15 cellular contexts compared by ENCODE assay signal in genomic region chr1:117020526-117021156, GRCh38. TPM values are rescaled to one million over a fixed set of nuclear protein-coding genes. Genes with fewer than 3 reads are reported as not detected.
A peak's percentile ranks its signal among the peaks of the same experiment; 100 is the strongest.
DNase-seq lines count a peak whose midpoint lies in the region; ATAC-seq and TF ChIP-seq lines count a peak whose summit lies in the region.
"Had no signal": no experiment of that assay in that cellular context is flagged by ENCODE, and none has a peak within 500 bp of the region (broad histone marks: within the 10 kb centered on the region; RNA-seq: fewer than 3 reads in every experiment).

No MANE protein-coding gene starts in this region.

- 62% methylated on average over 1 of the region's 1 CpG for WGBS in esophagus muscularis mucosa
- 23% methylated on average over 1 of the region's 1 CpG for WGBS in prostate gland

- intact Hi-C loops in left cardiac atrium (cut with DNase I) (no loop called here), Right ventricle myocardium inferior (cut with DNase I) (no loop called here), esophagus muscularis mucosa (cut with DNase I) (no loop called here), prostate gland (cut with DNase I) (no loop called here)

- ATAC-seq in left cardiac atrium, result peak; percentile 36 to 50
- ATAC-seq in Right ventricle myocardium inferior, result no peak
- no peak for ATAC-seq in HG02981 (IDR thresholded peaks at IDR 0.05; ENCODE audit: unreplicated experiment)
- ATAC-seq in activated T-helper 17 cell treated with anti-CD3 and anti-CD28 coated beads, Interleukin-2, amount 50 U/mL, for 72 hours (replicated peaks), result no peak

- H3K27me3 ChIP-seq in esophagus muscularis mucosa, result no peaks in the 10 kb centered on the region
- H3K27me3 ChIP-seq in prostate gland (replicated peaks; ENCODE audit: insufficient read depth), result no peaks in the 10 kb centered on the region
- H3K27me3 ChIP-seq: BE2C had no signal

- no peak for TF ChIP-seq CTCF in esophagus muscularis mucosa (IDR thresholded peaks at IDR 0.05)
- no peak for TF ChIP-seq CTCF in prostate gland (IDR thresholded peaks at IDR 0.05)

- DNase-seq in left cardiac atrium, result no peak
- DNase-seq in Right ventricle myocardium inferior (ENCODE audit: missing footprints), result no peak
- DNase-seq in esophagus muscularis mucosa (ENCODE audit: extremely low spot score), result peak; percentile 66
- peak; percentile 85 for DNase-seq in pons (ENCODE audit: low spot score)
- no peak for DNase-seq in prostate gland (ENCODE audit: low spot score)
- DNase-seq: BE2C; CD4-positive, CD25-positive, alpha-beta regulatory T cell; CD8-positive, alpha-beta memory T cell; COR-L47; DMS 273 treated with DMSO at 0.1 percent for 48 hours; GM23248 had no signal

- no peak for TF ChIP-seq POLR2A in esophagus muscularis mucosa (IDR thresholded peaks at IDR 0.05; ENCODE audit: low read depth)
- TF ChIP-seq POLR2A in prostate gland (IDR thresholded peaks at IDR 0.05), result no peak

- no peak overlapping the region for H3K27ac Mint-ChIP-seq in activated T-helper 17 cell treated with anti-CD3 and anti-CD28 coated beads, Interleukin-2, amount 50 U/mL, for 72 hours
- H3K27ac Mint-ChIP-seq: CD8-positive, alpha-beta memory T cell had no signal

- no peaks in the 10 kb centered on the region for H3K36me3 Mint-ChIP-seq in activated T-helper 17 cell treated with anti-CD3 and anti-CD28 coated beads, Interleukin-2, amount 50 U/mL, for 72 hours (ENCODE audit: low read depth)

- H3K4me1 Mint-ChIP-seq in activated T-helper 17 cell treated with anti-CD3 and anti-CD28 coated beads, Interleukin-2, amount 50 U/mL, for 72 hours, result no peaks in the 10 kb centered on the region
- H3K4me1 Mint-ChIP-seq: CD8-positive, alpha-beta memory T cell had no signal

- no peak for TF ChIP-seq EP300 in esophagus muscularis mucosa (IDR thresholded peaks at IDR 0.05)

- no peaks in the 10 kb centered on the region for H3K4me1 ChIP-seq in esophagus muscularis mucosa
- H3K4me1 ChIP-seq in prostate gland (replicated peaks), result no peaks in the 10 kb centered on the region
- H3K4me1 ChIP-seq: BE2C had no signal

- H3K4me3 ChIP-seq in esophagus muscularis mucosa, result no peak overlapping the region
- H3K4me3 ChIP-seq in prostate gland, result no peak overlapping the region
- H3K4me3 ChIP-seq: GM23248, HAP-1 had no signal

- no peaks in the 10 kb centered on the region for H3K27me3 Mint-ChIP-seq in activated T-helper 17 cell treated with anti-CD3 and anti-CD28 coated beads, Interleukin-2, amount 50 U/mL, for 72 hours
- H3K27me3 Mint-ChIP-seq: CD4-positive, CD25-positive, alpha-beta regulatory T cell had no signal

- H3K27ac ChIP-seq in esophagus muscularis mucosa (replicated peaks in 1 of 4) (no peak overlapping the region), prostate gland (no peak overlapping the region)
- H3K27ac ChIP-seq: GM23248 had no signal

- no peak overlapping the region for H3K4me3 Mint-ChIP-seq in activated T-helper 17 cell treated with anti-CD3 and anti-CD28 coated beads, Interleukin-2, amount 50 U/mL, for 72 hours
- H3K4me3 Mint-ChIP-seq: CD4-positive, CD25-positive, alpha-beta regulatory T cell; CD8-positive, alpha-beta memory T cell had no signal

- H3K36me3 ChIP-seq in esophagus muscularis mucosa (no peaks in the 10 kb centered on the region), prostate gland (no peaks in the 10 kb centered on the region)
- H3K36me3 ChIP-seq: BE2C, HAP-1 had no signal

- H3K9me3 ChIP-seq in esophagus muscularis mucosa, result no peaks in the 10 kb centered on the region
- H3K9me3 ChIP-seq in prostate gland, result no peaks in the 10 kb centered on the region
- H3K9me3 ChIP-seq: BE2C, HAP-1 had no signal

- no peaks in the 10 kb centered on the region for H3K9me3 Mint-ChIP-seq in activated T-helper 17 cell treated with anti-CD3 and anti-CD28 coated beads, Interleukin-2, amount 50 U/mL, for 72 hours
- H3K9me3 Mint-ChIP-seq: CD4-positive, CD25-positive, alpha-beta regulatory T cell; CD8-positive, alpha-beta memory T cell had no signal

RNA-seq across cellular contexts. Expression of gene CD101, which starts 19.1 kb away (rescaled TPM):
- total RNA-seq in left cardiac atrium (1 to 10 TPM; 1.1 to 3.1 TPM), Right ventricle myocardium inferior (0.38 TPM), esophagus muscularis mucosa (1 to 10 TPM in 2 of 4 donors, under 1 TPM in 2; 0.26 to 1.5 (median 0.87) TPM), prostate gland (1 to 10 TPM in 1 of 2 donors, under 1 TPM in 1; 0.59 to 1.1 TPM)
- 1 to 10 TPM in 1 of 2 donors, under 1 TPM in 1; 0.26 to 2.1 TPM for total RNA-seq in activated T-helper 17 cell treated with anti-CD3 and anti-CD28 coated beads, Interleukin-2, amount 50 U/mL, for 72 hours
- total RNA-seq: A172, GM23248 had no signal

RNA-seq across cellular contexts. Expression of gene TTF2, which starts 39.5 kb away (rescaled TPM):
- 1 to 10 TPM; 8.0 to 9.4 TPM for total RNA-seq in left cardiac atrium
- total RNA-seq in Right ventricle myocardium inferior, result 7.8 TPM
- 10 to 100 TPM in 2 of 4 donors, 1 to 10 TPM in 2; 6.6 to 12.8 (median 9.0) TPM for total RNA-seq in esophagus muscularis mucosa
- total RNA-seq in prostate gland, result 10 to 100 TPM; 11.2 to 11.6 TPM
- total RNA-seq in activated T-helper 17 cell treated with anti-CD3 and anti-CD28 coated beads, Interleukin-2, amount 50 U/mL, for 72 hours, result 10 to 100 TPM; 71.4 to 98.0 TPM

Comparison
In these comparisons a context has a peak if more than half of its experiments do, and no peak if none do; other contexts are left out.
1. ATAC-seq: peak in left cardiac atrium (2 of 2); none in Right ventricle myocardium inferior (single experiment), HG02981 (single experiment) and activated T-helper 17 cell treated with anti-CD3 and anti-CD28 coated beads, Interleukin-2, amount 50 U/mL, for 72 hours (single experiment).
2. DNase-seq: peak in esophagus muscularis mucosa (single experiment) and pons (single experiment); none in left cardiac atrium (single experiment), Right ventricle myocardium inferior (single experiment) and prostate gland (single experiment).